In the genomic region with DNA sequence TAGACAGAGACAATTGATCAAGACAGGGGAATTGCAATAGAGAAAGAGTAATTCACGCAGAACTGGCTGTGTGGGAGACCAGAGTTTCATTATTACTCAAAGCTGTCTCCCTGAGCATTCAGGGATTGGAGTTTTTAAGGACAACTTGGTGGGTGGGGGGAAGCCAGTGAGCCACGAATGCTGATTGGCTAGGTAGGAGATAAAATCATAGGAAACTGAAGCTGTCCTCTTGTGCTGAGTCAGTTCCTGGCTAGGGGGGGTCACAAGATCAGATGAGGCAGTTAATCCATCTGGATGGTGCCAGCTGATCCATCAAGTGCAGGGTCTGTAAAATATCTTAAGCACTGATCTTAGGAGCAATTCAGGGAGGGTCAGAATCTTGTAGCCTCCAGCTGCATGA, we compare ENCODE assay signal across 17 cellular contexts.
A peak's percentile ranks its signal among the peaks of the same experiment; 100 is the strongest.
DNase-seq lines count a peak whose midpoint lies in the region; ATAC-seq and TF ChIP-seq lines count a peak whose summit lies in the region.
"Had no signal": no experiment of that assay in that cellular context is flagged by ENCODE, and none has a peak within 500 bp of the region (broad histone marks: within the 10 kb centered on the region; RNA-seq: fewer than 3 reads in every experiment).

No MANE protein-coding gene starts in this region.

- DNase-seq in EL (peak; percentile 25), NCI-H524 (lab: John Stamatoyannopoulos, UW) (peak; percentile 40 to 68), brain microvascular endothelial cell (peak; percentile 22), nephron progenitor cell (no peak), iPS-NIHi7 (ENCODE audit: extremely low spot score) (no peak), T-helper 1 cell (no peak)
- no peak for DNase-seq in activated CD8-positive, alpha-beta memory T cell treated with anti-CD3 and anti-CD28 coated beads for 24 hours
- DNase-seq: C1 segment of cervical spinal cord, DMS79, GM23248, NCI-H1105, NCI-H2081, NCI-H774, PC-9, SJCRH30 had no signal

- no peak for ATAC-seq in GM18873 (IDR thresholded peaks at IDR 0.05; ENCODE audit: low FRiP score, unreplicated experiment)

- H3K36me3 ChIP-seq in brain microvascular endothelial cell (replicated peaks) = no peaks in the 10 kb centered on the region
- H3K36me3 ChIP-seq: HAP-1, SJCRH30 had no signal

- no peaks in the 10 kb centered on the region for H3K27me3 ChIP-seq in brain microvascular endothelial cell (replicated peaks)
- H3K27me3 ChIP-seq: SJCRH30 had no signal

- H3K36me3 Mint-ChIP-seq in nephron progenitor cell (ENCODE audit: low read depth) = no peaks in the 10 kb centered on the region

- H3K9me3 Mint-ChIP-seq in nephron progenitor cell = peaks cover 24% of the 10 kb centered on the region

- peaks cover 6% of the 10 kb centered on the region for H3K4me1 Mint-ChIP-seq in nephron progenitor cell

- H3K4me3 Mint-ChIP-seq in nephron progenitor cell = no peak overlapping the region

- no peaks in the 10 kb centered on the region for H3K27me3 Mint-ChIP-seq in nephron progenitor cell (ENCODE audit: low read depth, poor library complexity)

- TF ChIP-seq CTCF in brain microvascular endothelial cell (IDR thresholded peaks at IDR 0.05; ENCODE audit: low read depth, low read length, missing control alignments) (no peak), nephron progenitor cell (IDR thresholded peaks at IDR 0.05) (no peak)

- no peak overlapping the region for H3K27ac ChIP-seq in brain microvascular endothelial cell
- H3K27ac ChIP-seq: GM23248, PC-9, SJCRH30 had no signal

- peak overlapping the region; percentile 65 for H3K27ac Mint-ChIP-seq in nephron progenitor cell

- in situ Hi-C loops in brain microvascular endothelial cell (cut with HindIII; ENCODE audit: low pct_ligation_motif_present, low sequenced_read_pairs) = no loop called here

- H3K4me3 ChIP-seq in brain microvascular endothelial cell (ENCODE audit: low read depth, low read length) = no peak overlapping the region
- H3K4me3 ChIP-seq: GM23248, HAP-1, PC-9, SJCRH30 had no signal

Comparison
In these comparisons a context has a peak if more than half of its experiments do, and no peak if none do; other contexts are left out.
1. DNase-seq: peak in EL (single experiment), NCI-H524 (2 of 2) and brain microvascular endothelial cell (single experiment); none in nephron progenitor cell (single experiment), iPS-NIHi7 (single experiment), activated CD8-positive, alpha-beta memory T cell treated with anti-CD3 and anti-CD28 coated beads for 24 hours (single experiment) and T-helper 1 cell (0 of 5).